ENCODE assay signal across 14 cellular contexts in the genomic region with DNA sequence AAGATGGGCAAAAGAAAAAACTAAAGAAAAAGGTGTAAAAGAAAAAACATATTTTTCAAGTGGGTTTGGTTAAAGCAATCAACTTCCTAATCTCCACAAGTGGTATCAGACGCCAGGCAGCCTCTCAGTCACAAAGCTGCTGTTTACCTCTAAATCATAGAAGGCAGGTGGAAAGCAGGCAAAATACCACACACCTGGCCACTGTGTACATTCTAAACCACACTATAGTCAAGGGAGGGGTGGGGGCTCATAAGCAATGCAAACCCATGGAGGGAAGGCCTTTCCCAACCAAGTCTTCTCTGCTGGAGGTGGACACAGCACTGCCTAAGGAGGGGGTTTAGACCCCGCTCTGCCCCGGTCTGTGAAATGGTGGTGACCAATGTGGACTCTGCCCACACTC. TPM values are rescaled to one million over a fixed set of nuclear protein-coding genes. Genes with fewer than 3 reads are reported as not detected.
A peak's percentile ranks its signal among the peaks of the same experiment; 100 is the strongest.
DNase-seq lines count a peak whose midpoint lies in the region; ATAC-seq and TF ChIP-seq lines count a peak whose summit lies in the region.
"Had no signal": no experiment of that assay in that cellular context is flagged by ENCODE, and none has a peak within 500 bp of the region (broad histone marks: within the 10 kb centered on the region; RNA-seq: fewer than 3 reads in every experiment).

No MANE protein-coding gene starts in this region.

- no peak overlapping the region for H3K4me3 Mint-ChIP-seq in CD14-positive monocyte
- H3K4me3 Mint-ChIP-seq in activated naive CD8-positive, alpha-beta T cell treated with anti-CD3 and anti-CD28 coated beads for 36 hours, result no peak overlapping the region
- H3K4me3 Mint-ChIP-seq: memory B cell had no signal

- TF ChIP-seq CTCF in CD14-positive monocyte (IDR thresholded peaks at IDR 0.05), result no peak

- peaks cover 0 to 3% (median 0%) of the 10 kb centered on the region in 7 donors for H3K9me3 Mint-ChIP-seq in CD14-positive monocyte
- no peaks in the 10 kb centered on the region for H3K9me3 Mint-ChIP-seq in activated naive CD8-positive, alpha-beta T cell treated with anti-CD3 and anti-CD28 coated beads for 36 hours
- H3K9me3 Mint-ChIP-seq: memory B cell had no signal

- peaks cover 68% of the 10 kb centered on the region for H3K4me1 Mint-ChIP-seq in CD14-positive monocyte
- H3K4me1 Mint-ChIP-seq in activated naive CD8-positive, alpha-beta T cell treated with anti-CD3 and anti-CD28 coated beads for 36 hours, result peaks cover 15% of the 10 kb centered on the region

- DNase-seq in CD14-positive monocyte (ENCODE audit: low spot score), result no peak
- peak; percentile 99 for DNase-seq in NCI-H1105 treated with DMSO at 0.1 percent for 48 hours (lab: John Stamatoyannopoulos, UW)
- DNase-seq in NCI-H345 (lab: John Stamatoyannopoulos, UW), result peak; percentile 96
- no peak for DNase-seq in activated naive CD8-positive, alpha-beta T cell treated with anti-CD3 and anti-CD28 coated beads for 36 hours
- DNase-seq in cerebellar cortex (ENCODE audit: low spot score), result no peak
- no peak for DNase-seq in midbrain (lab: John Stamatoyannopoulos, UW)
- no peak for DNase-seq in NCI-H226
- DNase-seq: activated CD8-positive, alpha-beta memory T cell treated with anti-CD3 and anti-CD28 coated beads for 24 hours; Caco-2; GOT3; SK-N-SH had no signal

- peak overlapping the region in 4 of 7 donors; percentile 23 to 57 (median 49) for H3K27ac Mint-ChIP-seq in CD14-positive monocyte
- H3K27ac Mint-ChIP-seq in activated naive CD8-positive, alpha-beta T cell treated with anti-CD3 and anti-CD28 coated beads for 36 hours, result peak overlapping the region; percentile 11
- H3K27ac Mint-ChIP-seq: memory B cell had no signal

- ATAC-seq in HG02642 (IDR thresholded peaks at IDR 0.05; ENCODE audit: poor library complexity, unreplicated experiment), result no peak
- ATAC-seq: gastroesophageal sphincter had no signal

- peaks cover 0 to 7% of the 10 kb centered on the region in 2 donors for H3K36me3 Mint-ChIP-seq in CD14-positive monocyte
- peaks cover 1% of the 10 kb centered on the region for H3K36me3 Mint-ChIP-seq in activated naive CD8-positive, alpha-beta T cell treated with anti-CD3 and anti-CD28 coated beads for 36 hours
- H3K36me3 Mint-ChIP-seq: memory B cell had no signal

- peaks cover 0 to 3% (median 2%) of the 10 kb centered on the region in 3 donors for H3K27me3 Mint-ChIP-seq in CD14-positive monocyte (ENCODE audit: low read depth in 3 of 3)
- no peaks in the 10 kb centered on the region for H3K27me3 Mint-ChIP-seq in activated naive CD8-positive, alpha-beta T cell treated with anti-CD3 and anti-CD28 coated beads for 36 hours

- intact Hi-C loops in CD14-positive monocyte (cut with micrococcal nuclease), result loop anchor here in 1 of 2 donors (5.0 kb wide), 1 partner anchor 71 kb away; no protein-coding TSS in a partner anchor

RNA-seq across cellular contexts. Expression of gene MCF2L2, which starts 50.4 kb away (rescaled TPM):
- under 1 TPM in 1 of 2 donors, not detected in 1; 0.13 TPM for polyA plus RNA-seq in CD14-positive monocyte
- 1 to 10 TPM; 1.9 to 2.2 TPM for total RNA-seq in activated naive CD8-positive, alpha-beta T cell treated with anti-CD3 and anti-CD28 coated beads for 36 hours

Comparison
In these comparisons a context has a peak if more than half of its experiments do, and no peak if none do; other contexts are left out.
1. DNase-seq: peak in NCI-H1105 treated with DMSO at 0.1 percent for 48 hours (single experiment) and NCI-H345 (single experiment); none in CD14-positive monocyte (single experiment), activated naive CD8-positive, alpha-beta T cell treated with anti-CD3 and anti-CD28 coated beads for 36 hours (single experiment), cerebellar cortex (single experiment), midbrain (single experiment) and NCI-H226 (single experiment).